33 cellular contexts compared by ENCODE assay signal in the genomic region with DNA sequence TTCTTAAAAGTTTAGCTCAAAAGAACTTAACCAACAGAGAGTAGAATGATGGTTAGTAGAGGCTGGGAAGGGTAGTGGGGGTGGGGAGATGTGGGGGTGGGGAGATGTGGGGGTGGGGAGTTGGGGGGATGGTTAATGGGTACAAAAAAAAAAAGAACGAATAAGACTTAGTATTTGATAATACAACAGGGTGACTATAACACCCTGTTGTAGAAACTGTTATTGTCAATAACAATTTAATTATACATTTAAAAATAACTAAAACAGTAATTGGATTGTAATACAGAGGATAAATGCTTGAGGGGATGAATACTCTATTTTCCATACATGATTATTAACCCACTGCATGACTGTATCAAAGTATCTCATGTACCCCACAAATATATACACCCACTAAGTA.
DNase-seq lines count a peak whose midpoint lies in the region; ATAC-seq, FAIRE-seq and TF ChIP-seq lines count a peak whose summit lies in the region.
"Had no signal": no experiment of that assay in that cellular context is flagged by ENCODE, and none has a peak within 500 bp of the region (broad histone marks: within the 10 kb centered on the region; RNA-seq: fewer than 3 reads in every experiment).

No MANE protein-coding gene starts in this region.

- H3K4me3 ChIP-seq in HepG2 (replicated peaks in 1 of 3; ENCODE audit: insufficient read depth in 1 of 3, low read depth in 2 of 3, low read length in 3 of 3) (no peak overlapping the region), right lobe of liver (no peak overlapping the region)
- H3K4me3 ChIP-seq: A549; BLaER1; BLaER1 treated with 17β-estradiol and CSF1 and Interleukin-3, amounts not matched to agents 10 nM and 100 nM had no signal

- H3K27ac ChIP-seq in HepG2 (ENCODE audit: extremely low read length, insufficient read depth, low read length): no peak overlapping the region
- no peak overlapping the region for H3K27ac ChIP-seq in right lobe of liver
- H3K27ac ChIP-seq in CD4-positive, alpha-beta T cell (ENCODE audit: low read depth, low read length): no peak overlapping the region
- H3K27ac ChIP-seq: 22Rv1; A549; BLaER1; BLaER1 treated with 17β-estradiol and CSF1 and Interleukin-3, amounts not matched to agents 10 nM and 100 nM; C4-2B had no signal

- TF ChIP-seq CTCF in HepG2 (CRISPR knock-in tag; IDR thresholded peaks at IDR 0.05): no peak
- no peak for TF ChIP-seq CTCF in right lobe of liver (IDR thresholded peaks at IDR 0.05)
- no peak for TF ChIP-seq CTCF in CD4-positive, alpha-beta T cell (IDR thresholded peaks at IDR 0.05)

- peak overlapping the region; percentile 24 for H3K27ac Mint-ChIP-seq in CD4-positive, alpha-beta T cell
- H3K27ac Mint-ChIP-seq in stimulated activated effector memory CD8-positive, alpha-beta T cell treated with anti-CD3 and anti-CD28 coated beads, Interleukin-12 subunit alpha, Interleukin-12 subunit beta, amount 100 ng/mL, for 72 hours: peak overlapping the region; percentile 38
- H3K27ac Mint-ChIP-seq: B cell; CD14-positive monocyte; CD4-positive, CD25-positive, alpha-beta regulatory T cell; CD8-positive, alpha-beta T cell had no signal

- no peaks in the 10 kb centered on the region for H3K4me1 Mint-ChIP-seq in CD4-positive, alpha-beta T cell (ENCODE audit: low read depth)
- H3K4me1 Mint-ChIP-seq in stimulated activated effector memory CD8-positive, alpha-beta T cell treated with anti-CD3 and anti-CD28 coated beads, Interleukin-12 subunit alpha, Interleukin-12 subunit beta, amount 100 ng/mL, for 72 hours: peaks cover 3% of the 10 kb centered on the region
- H3K4me1 Mint-ChIP-seq: B cell, CD14-positive monocyte had no signal

- no peaks in the 10 kb centered on the region for H3K27me3 ChIP-seq in HepG2 (ENCODE audit: control insufficient read depth in 1 of 2, insufficient read depth in 2 of 2, low read length in 2 of 2)
- no peaks in the 10 kb centered on the region for H3K27me3 ChIP-seq in right lobe of liver
- no peaks in the 10 kb centered on the region for H3K27me3 ChIP-seq in CD4-positive, alpha-beta T cell (ENCODE audit: control insufficient read depth, insufficient read depth, low read length)
- H3K27me3 ChIP-seq: BE2C; BLaER1; BLaER1 treated with 17β-estradiol and CSF1 and Interleukin-3, amounts not matched to agents 10 nM and 100 nM had no signal

- TF ChIP-seq POLR2A in HepG2 (IDR thresholded peaks at IDR 0.05; ENCODE audit: insufficient read depth in 1 of 2, low read depth in 2 of 2, low read length in 2 of 2): no peak
- TF ChIP-seq POLR2A in right lobe of liver (IDR thresholded peaks at IDR 0.05): no peak

- peaks cover 6% of the 10 kb centered on the region; the same call in 1 of the 2 replicates for H3K4me1 ChIP-seq in HepG2 (ENCODE audit: insufficient read depth, low read length)
- no peaks in the 10 kb centered on the region for H3K4me1 ChIP-seq in right lobe of liver
- H3K4me1 ChIP-seq: A549, BE2C, BLaER1, Caco-2 had no signal

- WGBS in HepG2 (ENCODE audit: low lambda C conversion rate): 97% methylated on average over 1 of the region's 1 CpG
- 56% methylated on average over 1 of the region's 1 CpG for WGBS in right lobe of liver (ENCODE audit: insufficient coverage, low coverage, low lambda C conversion rate, missing lambda C conversion rate)

- no peak overlapping the region for H3K4me2 ChIP-seq in HepG2 (ENCODE audit: low read depth, low read length)
- H3K4me2 ChIP-seq: A549; BLaER1; BLaER1 treated with 17β-estradiol and CSF1 and Interleukin-3, amounts not matched to agents 10 nM and 100 nM had no signal

- intact Hi-C loops in HepG2 (cut with micrococcal nuclease; ENCODE audit: unreplicated experiment): no loop called here
- intact Hi-C loops in right lobe of liver (cut with DNase I): no loop called here
- intact Hi-C loops in CD4-positive, alpha-beta T cell (cut with DNase I, micrococcal nuclease): no loop called here

- no peak overlapping the region for H3K9ac ChIP-seq in HepG2 (ENCODE audit: insufficient read depth, low read depth, low read length)
- H3K9ac ChIP-seq: BLaER1; BLaER1 treated with 17β-estradiol and CSF1 and Interleukin-3, amounts not matched to agents 10 nM and 100 nM had no signal

- no peak overlapping the region for H3K4me3 Mint-ChIP-seq in CD4-positive, alpha-beta T cell
- no peak overlapping the region for H3K4me3 Mint-ChIP-seq in stimulated activated effector memory CD8-positive, alpha-beta T cell treated with anti-CD3 and anti-CD28 coated beads, Interleukin-12 subunit alpha, Interleukin-12 subunit beta, amount 100 ng/mL, for 72 hours
- H3K4me3 Mint-ChIP-seq: B cell; CD14-positive monocyte; CD4-positive, alpha-beta memory T cell; CD4-positive, CD25-positive, alpha-beta regulatory T cell; CD8-positive, alpha-beta memory T cell; CD8-positive, alpha-beta T cell had no signal

- H3K36me3 Mint-ChIP-seq in CD4-positive, alpha-beta T cell (ENCODE audit: low read depth): peaks cover 89% of the 10 kb centered on the region
- peaks cover 91% of the 10 kb centered on the region for H3K36me3 Mint-ChIP-seq in stimulated activated effector memory CD8-positive, alpha-beta T cell treated with anti-CD3 and anti-CD28 coated beads, Interleukin-12 subunit alpha, Interleukin-12 subunit beta, amount 100 ng/mL, for 72 hours

- no peak for FAIRE-seq in HepG2 (lab: Jason Lieb, UNC)
- FAIRE-seq: A549, D721Med had no signal

- no peaks in the 10 kb centered on the region for H3K79me2 ChIP-seq in HepG2 (ENCODE audit: insufficient read depth, low read length)

- ATAC-seq in HepG2: no peak
- no peak for ATAC-seq in right lobe of liver
- ATAC-seq in CD4-positive, alpha-beta T cell (ENCODE audit: poor library complexity): no peak
- ATAC-seq in stimulated activated effector memory CD8-positive, alpha-beta T cell treated with anti-CD3 and anti-CD28 coated beads, Interleukin-12 subunit alpha, Interleukin-12 subunit beta, amount 100 ng/mL, for 72 hours: no peak
- no peak for ATAC-seq in GM19395 (IDR thresholded peaks at IDR 0.05; ENCODE audit: unreplicated experiment)
- ATAC-seq: A549; CD8-positive, alpha-beta T cell had no signal

- CTCF ChIA-PET in HepG2 (lab: Yijun Ruan, JAX; ENCODE audit: low intra/inter-chr PET ratio, low total read pairs): no interaction called here
- CTCF ChIA-PET in CD4-positive, alpha-beta T cell (lab: Charles Lee): no interaction called here

- no peak for TF ChIP-seq RAD21 in HepG2 (CRISPR knock-in tag; IDR thresholded peaks at IDR 0.05)

- no peak overlapping the region for H2AFZ ChIP-seq in HepG2 (ENCODE audit: low read length)

- in situ Hi-C loops in HepG2 (cut with HindIII; ENCODE audit: extremely low pct_ligation_motif_present, low pct_unique_long_range_greater_than_20kb): no loop called here

- POLR2A ChIA-PET in HepG2 (lab: Yijun Ruan, JAX): no interaction called here
- POLR2A ChIA-PET in CD4-positive, alpha-beta T cell (lab: Charles Lee): no interaction called here

- H4K20me1 ChIP-seq in HepG2 (ENCODE audit: insufficient read depth, low read length): no peaks in the 10 kb centered on the region
- H4K20me1 ChIP-seq: BLaER1; BLaER1 treated with 17β-estradiol and CSF1 and Interleukin-3, amounts not matched to agents 10 nM and 100 nM had no signal

- H3K9me3 ChIP-seq in HepG2 (ENCODE audit: low read length) (no peaks in the 10 kb centered on the region), right lobe of liver (no peaks in the 10 kb centered on the region)
- no peaks in the 10 kb centered on the region for H3K9me3 ChIP-seq in CD4-positive, alpha-beta T cell (ENCODE audit: control insufficient read depth, low read length)
- H3K9me3 ChIP-seq: A549; BE2C; BLaER1; BLaER1 treated with 17β-estradiol and CSF1 and Interleukin-3, amounts not matched to agents 10 nM and 100 nM; Caco-2 had no signal

- DNase-seq in HepG2 (ENCODE audit: low spot score) (no peak), right lobe of liver (no peak), COLO829 (ENCODE audit: low spot score) (no peak)
- no peak for DNase-seq in CD4-positive, alpha-beta T cell
- no peak for DNase-seq in stimulated activated effector memory CD8-positive, alpha-beta T cell treated with anti-CD3 and anti-CD28 coated beads, Interleukin-12 subunit alpha, Interleukin-12 subunit beta, amount 100 ng/mL, for 72 hours (ENCODE audit: low spot score in 2 of 2)
- DNase-seq: 8988T; ACHN; AML-193; BE2C; C1 segment of cervical spinal cord; Caco-2; Calu3; CD4-positive, alpha-beta memory T cell; CD4-positive, CD25-positive, alpha-beta regulatory T cell; CD8-positive, alpha-beta memory T cell; CD8-positive, alpha-beta T cell; COR-L47; DMS 273 treated with DMSO at 0.1 percent for 48 hours; DMS153; DMS53; DMS79; DMS79 treated with DMSO at 0.1 percent for 48 hours; DND-41; EL had no signal

- H3K36me3 ChIP-seq in HepG2 (replicated peaks in 1 of 2; ENCODE audit: control insufficient read depth in 1 of 2, insufficient read depth in 2 of 2, low read length in 2 of 2) (peaks cover 4 to 45% of the 10 kb centered on the region in 2 experiments), right lobe of liver (peaks cover 0 to 80% (median 35%) of the 10 kb centered on the region in 4 donors)

- no TSS peak for BruUV-seq in HepG2 (replicated peaks; lab: Mats Ljungman, UMichigan)

- H3K9me3 Mint-ChIP-seq in CD4-positive, alpha-beta T cell: no peaks in the 10 kb centered on the region
- no peaks in the 10 kb centered on the region for H3K9me3 Mint-ChIP-seq in stimulated activated effector memory CD8-positive, alpha-beta T cell treated with anti-CD3 and anti-CD28 coated beads, Interleukin-12 subunit alpha, Interleukin-12 subunit beta, amount 100 ng/mL, for 72 hours
- H3K9me3 Mint-ChIP-seq: CD14-positive monocyte; CD4-positive, alpha-beta memory T cell; CD4-positive, CD25-positive, alpha-beta regulatory T cell; CD8-positive, alpha-beta memory T cell; CD8-positive, alpha-beta T cell had no signal

- TF ChIP-seq EP300 in HepG2 (IDR thresholded peaks at IDR 0.05; ENCODE audit: low read depth in 2 of 2, low read length in 2 of 2): no peak
- TF ChIP-seq EP300 in HepG2 (CRISPR knock-in tag; IDR thresholded peaks at IDR 0.05; ENCODE audit: borderline replicate concordance): no peak

- H3K27me3 Mint-ChIP-seq in CD4-positive, alpha-beta T cell: no peaks in the 10 kb centered on the region
- H3K27me3 Mint-ChIP-seq: B cell; CD4-positive, alpha-beta memory T cell; CD4-positive, CD25-positive, alpha-beta regulatory T cell; CD8-positive, alpha-beta memory T cell had no signal

TF ChIP-seq in HepG2, 621 proteins besides CTCF, POLR2A, EP300 and RAD21 (continues in another document):
- peak; percentile 94 for TF ChIP-seq HNRNPK (IDR thresholded peaks at IDR 0.05; ENCODE audit: low read depth, low read length, poor library complexity, severe bottlenecking)
- TF ChIP-seq, protein P1, sequence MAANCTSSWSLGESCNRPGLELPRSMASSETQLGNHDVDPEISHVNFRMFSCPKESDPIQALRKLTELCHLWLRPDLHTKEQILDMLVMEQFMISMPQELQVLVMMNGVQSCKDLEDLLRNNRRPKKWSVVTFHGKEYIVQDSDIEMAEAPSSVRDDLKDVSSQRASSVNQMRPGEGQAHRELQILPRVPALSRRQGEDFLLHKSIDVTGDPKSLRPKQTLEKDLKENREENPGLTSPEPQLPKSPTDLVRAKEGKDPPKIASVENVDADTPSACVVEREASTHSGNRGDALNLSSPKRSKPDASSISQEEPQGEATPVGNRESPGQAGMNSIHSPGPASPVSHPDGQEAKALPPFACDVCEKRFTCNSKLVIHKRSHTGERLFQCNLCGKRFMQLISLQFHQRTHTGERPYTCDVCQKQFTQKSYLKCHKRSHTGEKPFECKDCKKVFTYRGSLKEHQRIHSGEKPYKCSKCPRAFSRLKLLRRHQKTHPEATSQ (CRISPR knock-in tag; IDR thresholded peaks at IDR 0.05; ENCODE audit: borderline replicate concordance): no peak
